32 cellular contexts compared by ENCODE assay signal in genomic region chrX:54089191-54089590, GRCh38.
"Had no signal": no experiment of that assay in that cellular context is flagged by ENCODE, and none has a peak within 500 bp of the region (broad histone marks: within the 10 kb centered on the region; RNA-seq: fewer than 3 reads in every experiment).

No MANE protein-coding gene starts in this region.

- DNase-seq: activated CD4-positive, alpha-beta memory T cell treated with anti-CD3 and anti-CD28 coated beads, Interleukin-2, amount 10 ng/mL, durations not matched to agents 7 days and 5 days; activated CD4-positive, alpha-beta T cell treated with anti-CD3 and anti-CD28 coated beads for 1 hour; activated CD4-positive, alpha-beta T cell treated with anti-CD3 and anti-CD28 coated beads for 4 hours; activated CD4-positive, alpha-beta T cell treated with anti-CD3 and anti-CD28 coated beads, Interleukin-2, amount 10 ng/mL, durations not matched to agents 7 days and 5 days; activated CD4-positive, alpha-beta T cell treated with anti-CD3 and anti-CD28 coated beads, Interleukin-2, amount 50 U/mL, for 4 hours; activated CD8-positive, alpha-beta memory T cell treated with anti-CD3 and anti-CD28 coated beads, Interleukin-2, amount 50 U/mL, for 48 hours; activated gamma-delta T cell; activated naive CD4-positive, alpha-beta T cell; activated naive CD4-positive, alpha-beta T cell treated with anti-CD3 and anti-CD28 coated beads, Interleukin-2, amount 10 ng/mL, durations not matched to agents 7 days and 5 days; activated naive CD8-positive, alpha-beta T cell treated with anti-CD3 and anti-CD28 coated beads, Interleukin-2, amount 10 ng/mL, durations not matched to agents 7 days and 5 days; activated T-cell treated with anti-CD3 and anti-CD28 coated beads for 4 hours; activated T-cell treated with anti-CD3 and anti-CD28 coated beads, Interleukin-2, amount 50 U/mL, for 24 hours; activated T-cell treated with anti-CD3 and anti-CD28 coated beads, Interleukin-2, amount 50 U/mL, for 72 hours; central memory CD4-positive, alpha-beta T cell; cerebellar nuclear complex; effector CD4-positive, alpha-beta T cell; effector memory CD8-positive, alpha-beta T cell; erythroblast; foreskin keratinocyte; gastrocnemius medialis; glutamatergic neuron; heart left ventricle; T-helper 2 cell had no signal

- H3K4me3 ChIP-seq: ascending aorta, breast epithelium, cardiac muscle cell, coronary artery, esophagus muscularis mucosa, gastrocnemius medialis, heart left ventricle, hepatocyte had no signal

- H3K27me3 ChIP-seq: ascending aorta, cardiac muscle cell, esophagus muscularis mucosa, foreskin keratinocyte, gastrocnemius medialis, hepatocyte had no signal

- H3K27ac ChIP-seq: ascending aorta, breast epithelium, cardiac muscle cell, coronary artery, esophagus muscularis mucosa, foreskin keratinocyte, gastrocnemius medialis, heart left ventricle, hepatocyte, VCaP had no signal

- H3K9me3 ChIP-seq: ascending aorta, breast epithelium, esophagus muscularis mucosa, gastrocnemius medialis, heart left ventricle had no signal

- ATAC-seq: activated naive CD4-positive, alpha-beta T cell treated with anti-CD3 and anti-CD28 coated beads, Interleukin-2, amount 50 U/mL, for 72 hours; activated T-cell treated with anti-CD3 and anti-CD28 coated beads, Interleukin-2, amount 50 U/mL, for 72 hours; effector memory CD8-positive, alpha-beta T cell; foreskin keratinocyte; gastrocnemius medialis; heart left ventricle; WTC11 had no signal

- H3K4me1 ChIP-seq: ascending aorta, breast epithelium, esophagus muscularis mucosa, foreskin keratinocyte, heart left ventricle had no signal

- H3K36me3 ChIP-seq: breast epithelium, cardiac muscle cell had no signal
